In genomic region chr16:79042886-79043285, GRCh38 we compare ENCODE assay signal across 16 cellular contexts.
DNase-seq lines count a peak whose midpoint lies in the region; ATAC-seq lines count a peak whose summit lies in the region.
"Had no signal": no experiment of that assay in that cellular context is flagged by ENCODE, and none has a peak within 500 bp of the region (broad histone marks: within the 10 kb centered on the region; RNA-seq: fewer than 3 reads in every experiment).

No MANE protein-coding gene starts in this region.

- H3K27me3 ChIP-seq in CD4-positive, alpha-beta memory T cell (ENCODE audit: insufficient read depth, low read length) = no peaks in the 10 kb centered on the region
- H3K27me3 ChIP-seq: esophagus squamous epithelium had no signal

- no peaks in the 10 kb centered on the region for H3K27me3 Mint-ChIP-seq in CD4-positive, alpha-beta memory T cell
- no peaks in the 10 kb centered on the region for H3K27me3 Mint-ChIP-seq in activated T-cell treated with anti-CD3 and anti-CD28 coated beads, Interleukin-2, amount 50 U/mL, for 72 hours (ENCODE audit: low read depth)

- no peak overlapping the region for H3K27ac ChIP-seq in CD4-positive, alpha-beta memory T cell (ENCODE audit: low read depth, low read length)
- H3K27ac ChIP-seq: esophagus squamous epithelium had no signal

- intact Hi-C loops in CD4-positive, alpha-beta memory T cell (cut with micrococcal nuclease) = no loop called here

- ATAC-seq in activated T-cell treated with anti-CD3 and anti-CD28 coated beads, Interleukin-2, amount 50 U/mL, for 72 hours (replicated peaks in 1 of 2) = peak; percentile 47 to 90
- no peak for ATAC-seq in GM19351 (IDR thresholded peaks at IDR 0.05; ENCODE audit: unreplicated experiment)
- ATAC-seq: GM12878; left colon; natural killer cell treated with Interleukin-12 subunit alpha and Interleukin-12 subunit beta and Interleukin-15 and Interleukin-18, amount 100 ng/mL, for 72 hours had no signal

- DNase-seq in CD4-positive, alpha-beta memory T cell = peak; percentile 39 to 66 (median 61)
- DNase-seq in RPMI8226 (peak; percentile 72), NCI-H1436 treated with DMSO at 0.1 percent for 48 hours (lab: John Stamatoyannopoulos, UW) (no peak), NCI-H748 treated with DMSO at 0.1 percent for 48 hours (lab: John Stamatoyannopoulos, UW) (no peak)
- DNase-seq in activated T-cell treated with anti-CD3 and anti-CD28 coated beads, Interleukin-2, amount 50 U/mL, for 72 hours = peak; percentile 16 to 46
- peak; percentile 18 to 36 for DNase-seq in stimulated activated CD4-positive, alpha-beta T cell treated with anti-CD3 and anti-CD28 coated beads, Interleukin-15, amount 100 ng/mL, for 48 hours (ENCODE audit: low read depth in 2 of 2)
- DNase-seq: activated gamma-delta T cell treated with Interleukin-2 at 50 U/mL for 16 hours; effector CD8-positive, alpha-beta T cell; esophagus squamous epithelium; Karpas-422; left colon; NCI-H1092 treated with DMSO at 0.1 percent for 48 hours; NCI-H524 had no signal

- H3K4me1 ChIP-seq in CD4-positive, alpha-beta memory T cell (ENCODE audit: insufficient read depth, low read length) = peaks cover 20% of the 10 kb centered on the region
- H3K4me1 ChIP-seq: esophagus squamous epithelium had no signal

- no peaks in the 10 kb centered on the region for H3K9me3 ChIP-seq in CD4-positive, alpha-beta memory T cell (ENCODE audit: control insufficient read depth in 1 of 2, low read length in 2 of 2)
- H3K9me3 ChIP-seq: esophagus squamous epithelium had no signal

- CTCF ChIA-PET in CD4-positive, alpha-beta memory T cell (lab: Charles Lee; ENCODE audit: partially characterized antibody) = interaction anchor here (0.6 to 1.3 kb wide), 3 partner anchors 13 to 403 kb away, joined by 3 read pairs; no protein-coding TSS in a partner anchor

- H3K36me3 ChIP-seq in CD4-positive, alpha-beta memory T cell (ENCODE audit: insufficient read depth, low read length) = no peaks in the 10 kb centered on the region
- H3K36me3 ChIP-seq: esophagus squamous epithelium had no signal

- H3K27ac Mint-ChIP-seq in CD4-positive, alpha-beta memory T cell = peak overlapping the region; percentile 8 to 84 (median 53)
- peak overlapping the region; percentile 93 for H3K27ac Mint-ChIP-seq in activated T-cell treated with anti-CD3 and anti-CD28 coated beads, Interleukin-2, amount 50 U/mL, for 72 hours
- H3K27ac Mint-ChIP-seq: natural killer cell treated with Interleukin-12 subunit alpha and Interleukin-12 subunit beta and Interleukin-15 and Interleukin-18, amount 100 ng/mL, for 72 hours had no signal

- peak overlapping the region in 5 of 8 donors; percentile 33 to 75 (median 41) for H3K4me3 Mint-ChIP-seq in CD4-positive, alpha-beta memory T cell
- H3K4me3 Mint-ChIP-seq in activated T-cell treated with anti-CD3 and anti-CD28 coated beads, Interleukin-2, amount 50 U/mL, for 72 hours = peak overlapping the region; percentile 15 to 60
- H3K4me3 Mint-ChIP-seq: natural killer cell treated with Interleukin-12 subunit alpha and Interleukin-12 subunit beta and Interleukin-15 and Interleukin-18, amount 100 ng/mL, for 72 hours had no signal

- H3K4me3 ChIP-seq in CD4-positive, alpha-beta memory T cell (ENCODE audit: low read length in 2 of 2) = no peak overlapping the region
- H3K4me3 ChIP-seq: esophagus squamous epithelium, GM12878 had no signal

- POLR2A ChIA-PET in CD4-positive, alpha-beta memory T cell (lab: Charles Lee; ENCODE audit: partially characterized antibody) = no interaction called here

- H3K36me3 Mint-ChIP-seq in CD4-positive, alpha-beta memory T cell = no peaks in the 10 kb centered on the region
- H3K36me3 Mint-ChIP-seq in activated T-cell treated with anti-CD3 and anti-CD28 coated beads, Interleukin-2, amount 50 U/mL, for 72 hours (ENCODE audit: insufficient read depth in 2 of 2) = peaks cover 0 to 3% of the 10 kb centered on the region in 2 donors
- H3K36me3 Mint-ChIP-seq: natural killer cell treated with Interleukin-12 subunit alpha and Interleukin-12 subunit beta and Interleukin-15 and Interleukin-18, amount 100 ng/mL, for 72 hours had no signal

- H3K4me1 Mint-ChIP-seq in CD4-positive, alpha-beta memory T cell = peaks cover 26 to 29% (median 27%) of the 10 kb centered on the region in 4 donors
- peaks cover 43% of the 10 kb centered on the region for H3K4me1 Mint-ChIP-seq in activated T-cell treated with anti-CD3 and anti-CD28 coated beads, Interleukin-2, amount 50 U/mL, for 72 hours (ENCODE audit: low read depth)

- H3K9me3 Mint-ChIP-seq in CD4-positive, alpha-beta memory T cell = no peaks in the 10 kb centered on the region
- peaks cover 0 to 1% of the 10 kb centered on the region in 2 donors for H3K9me3 Mint-ChIP-seq in activated T-cell treated with anti-CD3 and anti-CD28 coated beads, Interleukin-2, amount 50 U/mL, for 72 hours
- H3K9me3 Mint-ChIP-seq: natural killer cell treated with Interleukin-12 subunit alpha and Interleukin-12 subunit beta and Interleukin-15 and Interleukin-18, amount 100 ng/mL, for 72 hours had no signal

Comparison
In these comparisons a context has a peak if more than half of its experiments do, and no peak if none do; other contexts are left out.
1. DNase-seq: peak in CD4-positive, alpha-beta memory T cell (5 of 5), RPMI8226 (single experiment), activated T-cell treated with anti-CD3 and anti-CD28 coated beads, Interleukin-2, amount 50 U/mL, for 72 hours (2 of 2) and stimulated activated CD4-positive, alpha-beta T cell treated with anti-CD3 and anti-CD28 coated beads, Interleukin-15, amount 100 ng/mL, for 48 hours (2 of 2); none in NCI-H1436 treated with DMSO at 0.1 percent for 48 hours (single experiment) and NCI-H748 treated with DMSO at 0.1 percent for 48 hours (single experiment).